Comparison of ENCODE assay signal across 28 cellular contexts in the genomic region with DNA sequence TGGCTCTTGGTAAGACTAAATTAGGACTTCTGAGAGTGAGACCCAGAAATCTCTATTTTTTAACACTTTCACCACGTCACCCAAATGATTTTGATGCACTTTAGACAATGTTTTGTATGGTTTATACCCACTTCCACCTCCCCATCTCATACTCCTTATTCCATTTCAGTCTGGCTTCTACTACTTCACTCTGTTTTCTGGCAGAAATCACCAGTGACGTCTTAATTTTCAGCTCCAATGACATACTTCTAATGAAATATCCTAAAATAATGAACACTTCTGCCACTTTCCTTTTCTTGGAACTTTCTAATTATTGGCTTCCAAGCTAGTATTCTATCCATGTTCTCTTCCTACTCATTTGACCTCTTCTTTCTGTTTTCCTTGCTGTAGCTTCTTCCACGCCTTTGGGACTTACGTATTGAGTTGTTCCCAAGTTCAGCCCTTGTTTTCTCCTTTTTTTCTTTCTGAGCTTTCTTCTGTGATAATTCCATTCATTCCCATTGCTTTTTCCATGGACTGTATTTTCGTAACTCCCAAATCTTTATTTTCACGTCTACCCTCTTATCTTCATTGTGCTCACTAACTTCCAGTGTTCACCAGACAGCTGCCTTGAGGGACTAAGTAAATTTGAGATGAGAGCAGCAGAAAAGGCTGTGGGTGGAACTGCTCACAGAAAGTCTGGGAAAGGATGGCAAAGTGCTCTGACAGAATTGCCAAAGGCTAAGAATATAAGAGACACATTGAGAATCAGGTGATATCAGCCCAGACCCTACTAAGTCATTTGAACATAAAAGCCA.
"Had no signal": no experiment of that assay in that cellular context is flagged by ENCODE, and none has a peak within 500 bp of the region (broad histone marks: within the 10 kb centered on the region; RNA-seq: fewer than 3 reads in every experiment).

No MANE protein-coding gene starts in this region.

- DNase-seq: activated CD4-positive, alpha-beta memory T cell treated with anti-CD3 and anti-CD28 coated beads, Interleukin-2, amount 10 ng/mL, durations not matched to agents 7 days and 5 days; activated CD4-positive, alpha-beta T cell treated with anti-CD3 and anti-CD28 coated beads for 1 hour; activated CD4-positive, alpha-beta T cell treated with anti-CD3 and anti-CD28 coated beads for 4 hours; activated CD4-positive, alpha-beta T cell treated with anti-CD3 and anti-CD28 coated beads, Interleukin-2, amount 10 ng/mL, durations not matched to agents 7 days and 5 days; activated CD4-positive, alpha-beta T cell treated with anti-CD3 and anti-CD28 coated beads, Interleukin-2, amount 50 U/mL, for 4 hours; activated CD8-positive, alpha-beta memory T cell treated with anti-CD3 and anti-CD28 coated beads, Interleukin-2, amount 50 U/mL, for 48 hours; activated gamma-delta T cell; activated naive CD4-positive, alpha-beta T cell; activated naive CD4-positive, alpha-beta T cell treated with anti-CD3 and anti-CD28 coated beads, Interleukin-2, amount 10 ng/mL, durations not matched to agents 7 days and 5 days; activated naive CD8-positive, alpha-beta T cell treated with anti-CD3 and anti-CD28 coated beads, Interleukin-2, amount 10 ng/mL, durations not matched to agents 7 days and 5 days; activated T-cell treated with anti-CD3 and anti-CD28 coated beads for 4 hours; activated T-cell treated with anti-CD3 and anti-CD28 coated beads, Interleukin-2, amount 50 U/mL, for 24 hours; activated T-cell treated with anti-CD3 and anti-CD28 coated beads, Interleukin-2, amount 50 U/mL, for 72 hours; cortex of kidney; dermis blood vessel endothelial cell; effector CD4-positive, alpha-beta T cell; effector memory CD8-positive, alpha-beta T cell; erythroblast; foreskin keratinocyte; gastrocnemius medialis; T-helper 2 cell had no signal

- H3K4me1 ChIP-seq: ascending aorta, breast epithelium, foreskin keratinocyte, gastrocnemius medialis had no signal

- H3K4me3 ChIP-seq: ascending aorta, breast epithelium, cardiac muscle cell, esophagus muscularis mucosa, gastrocnemius medialis had no signal

- H3K27me3 ChIP-seq: ascending aorta, breast epithelium, cardiac muscle cell, esophagus muscularis mucosa, foreskin keratinocyte, gastrocnemius medialis had no signal

- H3K36me3 ChIP-seq: ascending aorta, breast epithelium, cardiac muscle cell, esophagus muscularis mucosa, gastrocnemius medialis had no signal

- H3K27ac ChIP-seq: ascending aorta, breast epithelium, cardiac muscle cell, esophagus muscularis mucosa, foreskin keratinocyte, gastrocnemius medialis, VCaP had no signal

- H3K9me3 ChIP-seq: ascending aorta, breast epithelium, esophagus muscularis mucosa, gastrocnemius medialis had no signal

- ATAC-seq: activated naive CD4-positive, alpha-beta T cell treated with anti-CD3 and anti-CD28 coated beads, Interleukin-2, amount 50 U/mL, for 72 hours; activated T-cell treated with anti-CD3 and anti-CD28 coated beads, Interleukin-2, amount 50 U/mL, for 72 hours; effector memory CD8-positive, alpha-beta T cell; foreskin keratinocyte; gastrocnemius medialis; WTC11 had no signal
